Comparison of ENCODE assay signal across 27 cellular contexts in the genomic region with DNA sequence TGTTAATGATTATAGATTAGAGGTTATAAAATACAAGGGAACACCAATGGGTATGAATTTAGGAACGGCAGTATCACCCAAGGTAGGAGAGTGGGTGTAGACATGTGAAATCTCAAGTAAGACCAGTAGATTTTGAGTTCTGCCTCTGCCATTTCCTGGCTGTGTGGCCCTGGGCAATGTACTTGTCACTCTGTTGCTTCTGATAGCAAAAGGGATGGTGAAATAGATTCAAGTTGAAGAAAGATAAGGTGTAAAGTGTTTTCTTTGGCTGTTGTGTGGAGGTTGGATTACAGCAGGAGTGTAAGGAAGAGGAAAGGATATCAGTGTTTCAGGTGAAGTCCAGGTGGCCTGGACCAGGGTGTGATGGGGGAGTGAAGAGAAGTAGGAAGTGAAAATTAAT.
"Had no signal": no experiment of that assay in that cellular context is flagged by ENCODE, and none has a peak within 500 bp of the region (broad histone marks: within the 10 kb centered on the region; RNA-seq: fewer than 3 reads in every experiment).

No MANE protein-coding gene starts in this region.

- H3K9me3 Mint-ChIP-seq: activated CD4-positive, alpha-beta memory T cell treated with anti-CD3 and anti-CD28 coated beads, Interleukin-2, amount 10 ng/mL, durations not matched to agents 7 days and 5 days; activated CD4-positive, alpha-beta T cell treated with anti-CD3 and anti-CD28 coated beads, Interleukin-2, amount 10 ng/mL, durations not matched to agents 7 days and 5 days; activated naive CD4-positive, alpha-beta T cell treated with anti-CD3 and anti-CD28 coated beads, Interleukin-2, amount 10 ng/mL, durations not matched to agents 7 days and 5 days; activated T-cell treated with anti-CD3 and anti-CD28 coated beads, Interleukin-2, amount 50 U/mL, for 24 hours; activated T-cell treated with anti-CD3 and anti-CD28 coated beads, Interleukin-2, amount 50 U/mL, for 72 hours; central memory CD8-positive, alpha-beta T cell; dendritic cell treated with granulocyte-macrophage colony-stimulating factor and Interleukin-4, amounts not matched to agents 40 ng/mL and 50 ng/mL, for 4 days; endodermal cell had no signal

- H3K36me3 ChIP-seq: ascending aorta, brain microvascular endothelial cell had no signal

- H3K27ac ChIP-seq: ascending aorta, brain microvascular endothelial cell, coronary artery, dorsolateral prefrontal cortex had no signal

- H3K4me1 Mint-ChIP-seq: activated CD4-positive, alpha-beta memory T cell treated with anti-CD3 and anti-CD28 coated beads, Interleukin-2, amount 10 ng/mL, durations not matched to agents 7 days and 5 days; central memory CD8-positive, alpha-beta T cell had no signal

- H3K27me3 ChIP-seq: ascending aorta, brain microvascular endothelial cell, dorsolateral prefrontal cortex had no signal

- H3K27me3 Mint-ChIP-seq: activated CD4-positive, alpha-beta memory T cell treated with anti-CD3 and anti-CD28 coated beads, Interleukin-2, amount 10 ng/mL, durations not matched to agents 7 days and 5 days; activated CD4-positive, alpha-beta T cell treated with anti-CD3 and anti-CD28 coated beads, Interleukin-2, amount 10 ng/mL, durations not matched to agents 7 days and 5 days; activated naive CD4-positive, alpha-beta T cell treated with anti-CD3 and anti-CD28 coated beads, Interleukin-2, amount 10 ng/mL, durations not matched to agents 7 days and 5 days; activated naive CD8-positive, alpha-beta T cell; activated T-cell treated with anti-CD3 and anti-CD28 coated beads, Interleukin-2, amount 50 U/mL, for 24 hours; central memory CD8-positive, alpha-beta T cell; dendritic cell treated with granulocyte-macrophage colony-stimulating factor and Interleukin-4, amounts not matched to agents 40 ng/mL and 50 ng/mL, for 4 days had no signal

- H3K36me3 Mint-ChIP-seq: activated naive CD4-positive, alpha-beta T cell treated with anti-CD3 and anti-CD28 coated beads, Interleukin-2, amount 10 ng/mL, durations not matched to agents 7 days and 5 days had no signal

- DNase-seq: activated CD4-positive, alpha-beta memory T cell treated with anti-CD3 and anti-CD28 coated beads, Interleukin-2, amount 10 ng/mL, durations not matched to agents 7 days and 5 days; activated CD4-positive, alpha-beta T cell treated with anti-CD3 and anti-CD28 coated beads for 1 hour; activated CD4-positive, alpha-beta T cell treated with anti-CD3 and anti-CD28 coated beads for 4 hours; activated CD4-positive, alpha-beta T cell treated with anti-CD3 and anti-CD28 coated beads, Interleukin-2, amount 10 ng/mL, durations not matched to agents 7 days and 5 days; activated CD4-positive, alpha-beta T cell treated with anti-CD3 and anti-CD28 coated beads, Interleukin-2, amount 50 U/mL, for 4 hours; activated CD8-positive, alpha-beta memory T cell treated with anti-CD3 and anti-CD28 coated beads, Interleukin-2, amount 50 U/mL, for 48 hours; activated gamma-delta T cell; activated naive CD4-positive, alpha-beta T cell; activated naive CD4-positive, alpha-beta T cell treated with anti-CD3 and anti-CD28 coated beads, Interleukin-2, amount 10 ng/mL, durations not matched to agents 7 days and 5 days; activated T-cell treated with anti-CD3 and anti-CD28 coated beads for 4 hours; activated T-cell treated with anti-CD3 and anti-CD28 coated beads, Interleukin-2, amount 50 U/mL, for 24 hours; activated T-cell treated with anti-CD3 and anti-CD28 coated beads, Interleukin-2, amount 50 U/mL, for 72 hours; brain microvascular endothelial cell; dorsolateral prefrontal cortex; effector memory CD4-positive, alpha-beta T cell; endodermal cell; foreskin fibroblast; glutamatergic neuron; T-helper 2 cell had no signal

- H3K4me3 ChIP-seq: ascending aorta, coronary artery, dorsolateral prefrontal cortex had no signal

- ATAC-seq: activated T-cell treated with anti-CD3 and anti-CD28 coated beads, Interleukin-2, amount 50 U/mL, for 72 hours; esophagus mucosa had no signal

- FAIRE-seq: bronchial epithelial cell, frontal cortex had no signal

- H3K4me1 ChIP-seq: ascending aorta had no signal

- H3K27ac Mint-ChIP-seq: activated CD4-positive, alpha-beta memory T cell treated with anti-CD3 and anti-CD28 coated beads, Interleukin-2, amount 10 ng/mL, durations not matched to agents 7 days and 5 days; activated CD4-positive, alpha-beta T cell treated with anti-CD3 and anti-CD28 coated beads, Interleukin-2, amount 10 ng/mL, durations not matched to agents 7 days and 5 days; activated naive CD4-positive, alpha-beta T cell treated with anti-CD3 and anti-CD28 coated beads, Interleukin-2, amount 10 ng/mL, durations not matched to agents 7 days and 5 days; activated naive CD8-positive, alpha-beta T cell; activated T-cell treated with anti-CD3 and anti-CD28 coated beads, Interleukin-2, amount 50 U/mL, for 24 hours; activated T-cell treated with anti-CD3 and anti-CD28 coated beads, Interleukin-2, amount 50 U/mL, for 72 hours; dendritic cell treated with granulocyte-macrophage colony-stimulating factor and Interleukin-4, amounts not matched to agents 40 ng/mL and 50 ng/mL, for 4 days; endodermal cell had no signal

- H3K4me3 Mint-ChIP-seq: activated CD4-positive, alpha-beta memory T cell treated with anti-CD3 and anti-CD28 coated beads, Interleukin-2, amount 10 ng/mL, durations not matched to agents 7 days and 5 days; activated CD4-positive, alpha-beta T cell treated with anti-CD3 and anti-CD28 coated beads, Interleukin-2, amount 10 ng/mL, durations not matched to agents 7 days and 5 days; activated naive CD4-positive, alpha-beta T cell treated with anti-CD3 and anti-CD28 coated beads, Interleukin-2, amount 10 ng/mL, durations not matched to agents 7 days and 5 days; activated naive CD8-positive, alpha-beta T cell; activated T-cell treated with anti-CD3 and anti-CD28 coated beads, Interleukin-2, amount 50 U/mL, for 24 hours; activated T-cell treated with anti-CD3 and anti-CD28 coated beads, Interleukin-2, amount 50 U/mL, for 72 hours; central memory CD8-positive, alpha-beta T cell; dendritic cell treated with granulocyte-macrophage colony-stimulating factor and Interleukin-4, amounts not matched to agents 40 ng/mL and 50 ng/mL, for 4 days; endodermal cell had no signal
